22 cellular contexts compared by ENCODE assay signal in genomic region chr16:70754371-70754770, GRCh38. TPM values are rescaled to one million over a fixed set of nuclear protein-coding genes. Genes with fewer than 3 reads are reported as not detected.
DNase-seq lines count a peak whose midpoint lies in the region; ATAC-seq and TF ChIP-seq lines count a peak whose summit lies in the region.
"Had no signal": no experiment of that assay in that cellular context is flagged by ENCODE, and none has a peak within 500 bp of the region (broad histone marks: within the 10 kb centered on the region; RNA-seq: fewer than 3 reads in every experiment).

No MANE protein-coding gene starts in this region.

- H3K4me1 Mint-ChIP-seq in chondrocyte (ENCODE audit: low read depth) (peaks cover 77% of the 10 kb centered on the region), neural crest cell (peaks cover 17% of the 10 kb centered on the region)

- no peaks in the 10 kb centered on the region for H3K9me3 Mint-ChIP-seq in chondrocyte (ENCODE audit: low read depth)
- H3K9me3 Mint-ChIP-seq in neural crest cell, result no peaks in the 10 kb centered on the region
- H3K9me3 Mint-ChIP-seq: activated naive CD4-positive, alpha-beta T cell treated with anti-CD3 and anti-CD28 coated beads, Interleukin-2, amount 50 U/mL, for 72 hours; activated T-helper 1 cell treated with anti-CD3 and anti-CD28 coated beads, Interleukin-12 subunit alpha, Interleukin-12 subunit beta, Interleukin-2, Interleukin-4 antibody, amounts not matched to agents 30 ng/mL and 10 ng/mL and 1 ng/mL, durations not matched to agents 14 hours and 24 hours and 36 hours; WTC11 had no signal

- TF ChIP-seq CTCF in RWPE2 (IDR thresholded peaks at IDR 0.05; ENCODE audit: poor library complexity, severe bottlenecking), result no peak
- TF ChIP-seq CTCF in chondrocyte (IDR thresholded peaks at IDR 0.05), result no peak
- TF ChIP-seq CTCF in neural crest cell (conservative IDR thresholded peaks at IDR 0.05), result no peak
- TF ChIP-seq CTCF in tibial artery (IDR thresholded peaks at IDR 0.05), result no peak

- intact Hi-C loops in tibial artery (cut with DNase I; ENCODE audit: low total_unique reads), result no loop called here

- no peaks in the 10 kb centered on the region for H3K9me3 ChIP-seq in RWPE2 (ENCODE audit: severe bottlenecking)
- H3K9me3 ChIP-seq in tibial artery, result no peaks in the 10 kb centered on the region
- H3K9me3 ChIP-seq: psoas muscle, sigmoid colon, tibial nerve had no signal

- ATAC-seq in RWPE2 (ENCODE audit: low read depth) (no peak), esophagus mucosa (no peak)
- ATAC-seq: activated naive CD4-positive, alpha-beta T cell treated with anti-CD3 and anti-CD28 coated beads, Interleukin-2, amount 50 U/mL, for 72 hours; psoas muscle; WTC11 had no signal

- H3K27ac Mint-ChIP-seq in chondrocyte (ENCODE audit: unreplicated experiment) (peak overlapping the region; percentile 94), neural crest cell (ENCODE audit: unreplicated experiment) (peak overlapping the region; percentile 75)
- H3K27ac Mint-ChIP-seq: activated T-helper 1 cell treated with anti-CD3 and anti-CD28 coated beads, Interleukin-12 subunit alpha, Interleukin-12 subunit beta, Interleukin-2, Interleukin-4 antibody, amounts not matched to agents 30 ng/mL and 10 ng/mL and 1 ng/mL, durations not matched to agents 14 hours and 24 hours and 36 hours; WTC11 had no signal

- peaks cover 10% of the 10 kb centered on the region for H3K36me3 Mint-ChIP-seq in chondrocyte (ENCODE audit: low read depth)
- H3K36me3 Mint-ChIP-seq in neural crest cell (ENCODE audit: low read depth), result peaks cover 3% of the 10 kb centered on the region
- H3K36me3 Mint-ChIP-seq: activated naive CD4-positive, alpha-beta T cell treated with anti-CD3 and anti-CD28 coated beads, Interleukin-2, amount 50 U/mL, for 72 hours had no signal

- peaks cover 9% of the 10 kb centered on the region for H3K4me1 ChIP-seq in RWPE2 (ENCODE audit: insufficient read depth, poor library complexity, severe bottlenecking)
- peaks cover 11 to 76% (median 62%) of the 10 kb centered on the region in 4 donors for H3K4me1 ChIP-seq in tibial artery

- H3K4me3 ChIP-seq in RWPE2 (ENCODE audit: severe bottlenecking) (no peak overlapping the region), tibial artery (no peak overlapping the region)
- H3K4me3 ChIP-seq: psoas muscle, sigmoid colon, tibial nerve had no signal

- H3K27me3 Mint-ChIP-seq in chondrocyte (ENCODE audit: low read depth) (no peaks in the 10 kb centered on the region), neural crest cell (ENCODE audit: low read depth) (no peaks in the 10 kb centered on the region)

- DNase-seq in RWPE2 (ENCODE audit: low spot score) (peak; percentile 46), chondrocyte (ENCODE audit: low spot score) (peak; percentile 68), neural crest cell (ENCODE audit: low read depth, low spot score) (no peak), tibial artery (no peak), NCI-H1092 treated with DMSO at 0.1 percent for 48 hours (lab: John Stamatoyannopoulos, UW) (no peak), D341Med (ENCODE audit: low spot score) (no peak)
- DNase-seq: Calu3; HCEC 1CT; NCI-H1092; NCI-H2029 treated with DMSO at 0.1 percent for 48 hours; NCI-H526 treated with DMSO at 0.1 percent for 48 hours; SIG-M5; sigmoid colon; stimulated activated naive CD4-positive, alpha-beta T cell; T1000 had no signal

- H3K27ac ChIP-seq in RWPE2 (ENCODE audit: poor library complexity, severe bottlenecking) (no peak overlapping the region), tibial artery (peak overlapping the region; percentile 68 to 78)
- H3K27ac ChIP-seq: C4-2B, psoas muscle, sigmoid colon had no signal

- H3K36me3 ChIP-seq in RWPE2 (ENCODE audit: low read depth) (0 out of 2 replicates have a peak, but pooled peaks cover 8% of the 10 kb centered on the region), tibial artery (peaks cover 4 to 26% (median 22%) of the 10 kb centered on the region in 3 donors)

- H3K27me3 ChIP-seq in RWPE2 (ENCODE audit: insufficient read depth, poor library complexity, severe bottlenecking) (no peaks in the 10 kb centered on the region), tibial artery (no peaks in the 10 kb centered on the region)
- H3K27me3 ChIP-seq: sigmoid colon, tibial nerve had no signal

- H3K4me3 Mint-ChIP-seq in chondrocyte (ENCODE audit: unreplicated experiment), result peak overlapping the region; percentile 26
- no peak overlapping the region for H3K4me3 Mint-ChIP-seq in neural crest cell
- H3K4me3 Mint-ChIP-seq: activated T-helper 1 cell treated with anti-CD3 and anti-CD28 coated beads, Interleukin-12 subunit alpha, Interleukin-12 subunit beta, Interleukin-2, Interleukin-4 antibody, amounts not matched to agents 30 ng/mL and 10 ng/mL and 1 ng/mL, durations not matched to agents 14 hours and 24 hours and 36 hours; WTC11 had no signal

RNA-seq across cellular contexts. Expression of gene VAC14, which starts 46.6 kb away (rescaled TPM):
- total RNA-seq in chondrocyte, result 35.6 to 40.3 TPM (median 37.9 TPM) in 3 replicates
- 45.4 and 46.7 TPM in 2 replicates for total RNA-seq in neural crest cell
- total RNA-seq in esophagus mucosa, result 22.0 TPM

Comparison
In these comparisons a context has a peak if more than half of its experiments do, and no peak if none do; other contexts are left out.
1. DNase-seq: peak in RWPE2 (single experiment) and chondrocyte (single experiment); none in neural crest cell (single experiment), tibial artery (0 of 2), NCI-H1092 treated with DMSO at 0.1 percent for 48 hours (single experiment) and D341Med (single experiment).